Comparison of ENCODE assay signal across 1 cellular context in the genomic region with DNA sequence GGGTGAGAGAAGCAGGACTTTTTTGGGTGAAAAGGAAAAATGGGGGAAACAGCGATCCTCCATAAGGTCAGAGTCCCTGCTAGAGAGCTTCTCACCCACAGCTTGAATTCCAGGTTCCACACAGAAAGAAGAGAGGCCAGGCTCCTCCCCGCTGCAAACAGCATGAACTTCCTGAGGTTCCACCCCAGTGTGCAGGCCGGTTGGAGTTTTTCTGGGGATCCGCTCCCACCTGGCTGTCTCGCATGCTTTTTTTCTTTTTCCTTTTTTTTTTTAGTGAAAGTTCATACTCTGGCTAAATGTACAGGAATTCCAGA.
TF ChIP-seq lines count a peak whose summit lies in the region.

No MANE protein-coding gene starts in this region.

TF ChIP-seq in GM23338, 12 proteins besides CTCF, POLR2A, EP300 and RAD21 (continued from another document):
- TF ChIP-seq, protein P1, sequence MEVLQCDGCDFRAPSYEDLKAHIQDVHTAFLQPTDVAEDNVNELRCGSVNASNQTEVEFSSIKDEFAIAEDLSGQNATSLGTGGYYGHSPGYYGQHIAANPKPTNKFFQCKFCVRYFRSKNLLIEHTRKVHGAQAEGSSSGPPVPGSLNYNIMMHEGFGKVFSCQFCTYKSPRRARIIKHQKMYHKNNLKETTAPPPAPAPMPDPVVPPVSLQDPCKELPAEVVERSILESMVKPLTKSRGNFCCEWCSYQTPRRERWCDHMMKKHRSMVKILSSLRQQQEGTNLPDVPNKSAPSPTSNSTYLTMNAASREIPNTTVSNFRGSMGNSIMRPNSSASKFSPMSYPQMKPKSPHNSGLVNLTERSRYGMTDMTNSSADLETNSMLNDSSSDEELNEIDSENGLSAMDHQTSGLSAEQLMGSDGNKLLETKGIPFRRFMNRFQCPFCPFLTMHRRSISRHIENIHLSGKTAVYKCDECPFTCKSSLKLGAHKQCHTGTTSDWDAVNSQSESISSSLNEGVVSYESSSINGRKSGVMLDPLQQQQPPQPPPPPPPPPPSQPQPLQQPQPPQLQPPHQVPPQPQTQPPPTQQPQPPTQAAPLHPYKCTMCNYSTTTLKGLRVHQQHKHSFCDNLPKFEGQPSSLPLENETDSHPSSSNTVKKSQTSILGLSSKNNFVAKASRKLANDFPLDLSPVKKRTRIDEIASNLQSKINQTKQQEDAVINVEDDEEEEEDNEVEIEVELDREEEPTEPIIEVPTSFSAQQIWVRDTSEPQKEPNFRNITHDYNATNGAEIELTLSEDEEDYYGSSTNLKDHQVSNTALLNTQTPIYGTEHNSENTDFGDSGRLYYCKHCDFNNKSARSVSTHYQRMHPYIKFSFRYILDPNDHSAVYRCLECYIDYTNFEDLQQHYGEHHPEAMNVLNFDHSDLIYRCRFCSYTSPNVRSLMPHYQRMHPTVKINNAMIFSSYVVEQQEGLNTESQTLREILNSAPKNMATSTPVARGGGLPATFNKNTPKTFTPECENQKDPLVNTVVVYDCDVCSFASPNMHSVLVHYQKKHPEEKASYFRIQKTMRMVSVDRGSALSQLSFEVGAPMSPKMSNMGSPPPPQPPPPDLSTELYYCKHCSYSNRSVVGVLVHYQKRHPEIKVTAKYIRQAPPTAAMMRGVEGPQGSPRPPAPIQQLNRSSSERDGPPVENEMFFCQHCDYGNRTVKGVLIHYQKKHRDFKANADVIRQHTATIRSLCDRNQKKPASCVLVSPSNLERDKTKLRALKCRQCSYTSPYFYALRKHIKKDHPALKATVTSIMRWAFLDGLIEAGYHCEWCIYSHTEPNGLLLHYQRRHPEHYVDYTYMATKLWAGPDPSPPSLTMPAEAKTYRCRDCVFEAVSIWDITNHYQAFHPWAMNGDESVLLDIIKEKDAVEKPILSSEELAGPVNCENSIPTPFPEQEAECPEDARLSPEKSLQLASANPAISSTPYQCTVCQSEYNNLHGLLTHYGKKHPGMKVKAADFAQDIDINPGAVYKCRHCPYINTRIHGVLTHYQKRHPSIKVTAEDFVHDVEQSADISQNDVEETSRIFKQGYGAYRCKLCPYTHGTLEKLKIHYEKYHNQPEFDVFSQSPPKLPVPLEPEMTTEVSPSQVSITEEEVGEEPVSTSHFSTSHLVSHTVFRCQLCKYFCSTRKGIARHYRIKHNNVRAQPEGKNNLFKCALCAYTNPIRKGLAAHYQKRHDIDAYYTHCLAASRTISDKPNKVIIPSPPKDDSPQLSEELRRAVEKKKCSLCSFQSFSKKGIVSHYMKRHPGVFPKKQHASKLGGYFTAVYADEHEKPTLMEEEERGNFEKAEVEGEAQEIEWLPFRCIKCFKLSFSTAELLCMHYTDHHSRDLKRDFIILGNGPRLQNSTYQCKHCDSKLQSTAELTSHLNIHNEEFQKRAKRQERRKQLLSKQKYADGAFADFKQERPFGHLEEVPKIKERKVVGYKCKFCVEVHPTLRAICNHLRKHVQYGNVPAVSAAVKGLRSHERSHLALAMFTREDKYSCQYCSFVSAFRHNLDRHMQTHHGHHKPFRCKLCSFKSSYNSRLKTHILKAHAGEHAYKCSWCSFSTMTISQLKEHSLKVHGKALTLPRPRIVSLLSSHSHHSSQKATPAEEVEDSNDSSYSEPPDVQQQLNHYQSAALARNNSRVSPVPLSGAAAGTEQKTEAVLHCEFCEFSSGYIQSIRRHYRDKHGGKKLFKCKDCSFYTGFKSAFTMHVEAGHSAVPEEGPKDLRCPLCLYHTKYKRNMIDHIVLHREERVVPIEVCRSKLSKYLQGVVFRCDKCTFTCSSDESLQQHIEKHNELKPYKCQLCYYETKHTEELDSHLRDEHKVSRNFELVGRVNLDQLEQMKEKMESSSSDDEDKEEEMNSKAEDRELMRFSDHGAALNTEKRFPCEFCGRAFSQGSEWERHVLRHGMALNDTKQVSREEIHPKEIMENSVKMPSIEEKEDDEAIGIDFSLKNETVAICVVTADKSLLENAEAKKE (CRISPR knock-in tag; IDR thresholded peaks at IDR 0.05), result no peak
- TF ChIP-seq, protein P2, sequence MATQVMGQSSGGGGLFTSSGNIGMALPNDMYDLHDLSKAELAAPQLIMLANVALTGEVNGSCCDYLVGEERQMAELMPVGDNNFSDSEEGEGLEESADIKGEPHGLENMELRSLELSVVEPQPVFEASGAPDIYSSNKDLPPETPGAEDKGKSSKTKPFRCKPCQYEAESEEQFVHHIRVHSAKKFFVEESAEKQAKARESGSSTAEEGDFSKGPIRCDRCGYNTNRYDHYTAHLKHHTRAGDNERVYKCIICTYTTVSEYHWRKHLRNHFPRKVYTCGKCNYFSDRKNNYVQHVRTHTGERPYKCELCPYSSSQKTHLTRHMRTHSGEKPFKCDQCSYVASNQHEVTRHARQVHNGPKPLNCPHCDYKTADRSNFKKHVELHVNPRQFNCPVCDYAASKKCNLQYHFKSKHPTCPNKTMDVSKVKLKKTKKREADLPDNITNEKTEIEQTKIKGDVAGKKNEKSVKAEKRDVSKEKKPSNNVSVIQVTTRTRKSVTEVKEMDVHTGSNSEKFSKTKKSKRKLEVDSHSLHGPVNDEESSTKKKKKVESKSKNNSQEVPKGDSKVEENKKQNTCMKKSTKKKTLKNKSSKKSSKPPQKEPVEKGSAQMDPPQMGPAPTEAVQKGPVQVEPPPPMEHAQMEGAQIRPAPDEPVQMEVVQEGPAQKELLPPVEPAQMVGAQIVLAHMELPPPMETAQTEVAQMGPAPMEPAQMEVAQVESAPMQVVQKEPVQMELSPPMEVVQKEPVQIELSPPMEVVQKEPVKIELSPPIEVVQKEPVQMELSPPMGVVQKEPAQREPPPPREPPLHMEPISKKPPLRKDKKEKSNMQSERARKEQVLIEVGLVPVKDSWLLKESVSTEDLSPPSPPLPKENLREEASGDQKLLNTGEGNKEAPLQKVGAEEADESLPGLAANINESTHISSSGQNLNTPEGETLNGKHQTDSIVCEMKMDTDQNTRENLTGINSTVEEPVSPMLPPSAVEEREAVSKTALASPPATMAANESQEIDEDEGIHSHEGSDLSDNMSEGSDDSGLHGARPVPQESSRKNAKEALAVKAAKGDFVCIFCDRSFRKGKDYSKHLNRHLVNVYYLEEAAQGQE (IDR thresholded peaks at IDR 0.05; ENCODE audit: unreplicated experiment), result no peak
- TF ChIP-seq EZH2phosphoT487 (IDR thresholded peaks at IDR 0.05; ENCODE audit: unreplicated experiment) (no peak), CREB1 (CRISPR knock-in tag; IDR thresholded peaks at IDR 0.05; ENCODE audit: low read depth) (no peak), NANOG (IDR thresholded peaks at IDR 0.05; ENCODE audit: borderline replicate concordance) (no peak), STAT1 (IDR thresholded peaks at IDR 0.05; ENCODE audit: unreplicated experiment) (no peak), ZNF331 (CRISPR knock-in tag; IDR thresholded peaks at IDR 0.05; ENCODE audit: low read depth) (no peak), EZH2 (IDR thresholded peaks at IDR 0.05; ENCODE audit: low read depth, unreplicated experiment) (no peak)
- TF ChIP-seq, protein P3, sequence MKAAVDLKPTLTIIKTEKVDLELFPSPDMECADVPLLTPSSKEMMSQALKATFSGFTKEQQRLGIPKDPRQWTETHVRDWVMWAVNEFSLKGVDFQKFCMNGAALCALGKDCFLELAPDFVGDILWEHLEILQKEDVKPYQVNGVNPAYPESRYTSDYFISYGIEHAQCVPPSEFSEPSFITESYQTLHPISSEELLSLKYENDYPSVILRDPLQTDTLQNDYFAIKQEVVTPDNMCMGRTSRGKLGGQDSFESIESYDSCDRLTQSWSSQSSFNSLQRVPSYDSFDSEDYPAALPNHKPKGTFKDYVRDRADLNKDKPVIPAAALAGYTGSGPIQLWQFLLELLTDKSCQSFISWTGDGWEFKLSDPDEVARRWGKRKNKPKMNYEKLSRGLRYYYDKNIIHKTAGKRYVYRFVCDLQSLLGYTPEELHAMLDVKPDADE (IDR thresholded peaks at IDR 0.05), result no peak
